Comparison of ENCODE assay signal across 1 cellular context in genomic region chr4:183430987-183431347, GRCh38.
TF ChIP-seq lines count a peak whose summit lies in the region.

No MANE protein-coding gene starts in this region.

TF ChIP-seq in H1, 55 proteins besides CTCF, POLR2A, EP300 and RAD21:
- TF ChIP-seq CHD2 (IDR thresholded peaks at IDR 0.05; ENCODE audit: low read length) = no peak
- TF ChIP-seq RXRA (IDR thresholded peaks at IDR 0.05; ENCODE audit: insufficient read depth, low read depth, low read length) = no peak
- no peak for TF ChIP-seq SIX5 (IDR thresholded peaks at IDR 0.05; ENCODE audit: low read depth, low read length)
- no peak for TF ChIP-seq SP4 (IDR thresholded peaks at IDR 0.05; ENCODE audit: low read length)
- TF ChIP-seq KDM5A (IDR thresholded peaks at IDR 0.05; ENCODE audit: low read length) = no peak
- no peak for TF ChIP-seq POLR2AphosphoS5 (IDR thresholded peaks at IDR 0.05; ENCODE audit: low read depth, low read length)
- no peak for TF ChIP-seq POU5F1 (IDR thresholded peaks at IDR 0.05; ENCODE audit: low read depth, low read length)
- TF ChIP-seq CBX5 (IDR thresholded peaks at IDR 0.05; ENCODE audit: low read depth, low read length) = no peak
